Comparison of ENCODE assay signal across 8 cellular contexts in genomic region chr11:117946842-117947526, GRCh38. TPM values are rescaled to one million over a fixed set of nuclear protein-coding genes. Genes with fewer than 3 reads are reported as not detected.
A peak's percentile ranks its signal among the peaks of the same experiment; 100 is the strongest.
DNase-seq lines count a peak whose midpoint lies in the region; ATAC-seq and TF ChIP-seq lines count a peak whose summit lies in the region.

No MANE protein-coding gene starts in this region.

- peak; percentile 92 for TF ChIP-seq CTCF in AG04449 (IDR thresholded peaks at IDR 0.05; ENCODE audit: insufficient read depth, low read length, missing control alignments)
- TF ChIP-seq CTCF in SK-N-SH (IDR thresholded peaks at IDR 0.05) = peak; percentile 96
- TF ChIP-seq CTCF in upper lobe of left lung (IDR thresholded peaks at IDR 0.05) = peak; percentile 97 to 98 (median 97)

- H2AK5ac ChIP-seq in trophoblast cell (ENCODE audit: low read length) = no peak overlapping the region

- H3K9ac ChIP-seq in SK-N-SH = no peak overlapping the region
- H3K9ac ChIP-seq in trophoblast cell (ENCODE audit: low read length) = no peak overlapping the region

- H3K36me3 ChIP-seq in SK-N-SH (replicated peaks in 1 of 2; ENCODE audit: control insufficient read depth in 1 of 2, insufficient read depth in 2 of 2, low read length in 1 of 2) (no peaks in the 10 kb centered on the region), trophoblast cell (ENCODE audit: control insufficient read depth in 1 of 2, insufficient read depth in 2 of 2, low read length in 2 of 2) (no peaks in the 10 kb centered on the region), upper lobe of left lung (no peaks in the 10 kb centered on the region)

- H3K18ac ChIP-seq in trophoblast cell (ENCODE audit: low read length) = no peak overlapping the region

- H4K91ac ChIP-seq in trophoblast cell (ENCODE audit: low read depth, low read length) = no peak overlapping the region

- H3K79me1 ChIP-seq in trophoblast cell (ENCODE audit: low read length) = no peaks in the 10 kb centered on the region

- peak overlapping the region; percentile 53 for H3K27ac Mint-ChIP-seq in activated naive CD4-positive, alpha-beta T cell treated with anti-CD3 and anti-CD28 coated beads, Interleukin-2, amount 10 ng/mL, durations not matched to agents 7 days and 5 days

- CTCF ChIA-PET in AG04449 (lab: Yijun Ruan, JAX) = interaction anchor here (0.6 to 10.1 kb wide), 47 partner anchors 9 to 523 kb away, joined by 3 to 341 read pairs (median 5); partner anchors contain the start of genes FXYD2, FXYD6, IL10RA and TMPRSS13
- CTCF ChIA-PET in SK-N-SH (lab: Yijun Ruan, JAX) = interaction anchor here (0.6 to 15.1 kb wide), 86 partner anchors 8 to 720 kb away, joined by 3 to 481 read pairs (median 6); partner anchors contain the start of genes FXYD2, FXYD6, IL10RA and SMIM35
- CTCF ChIA-PET in activated naive CD4-positive, alpha-beta T cell treated with anti-CD3 and anti-CD28 coated beads, Interleukin-2, amount 10 ng/mL, durations not matched to agents 7 days and 5 days (lab: Charles Lee) = interaction anchor here (0.6 to 11.6 kb wide), 57 partner anchors 11 to 521 kb away, joined by 3 to 304 read pairs (median 5); partner anchors contain the start of genes FXYD2, FXYD6 and TMPRSS13

- H3K4me2 ChIP-seq in SK-N-SH (no peak overlapping the region), trophoblast cell (ENCODE audit: low read length) (no peak overlapping the region)

- TF ChIP-seq POLR2A in upper lobe of left lung (IDR thresholded peaks at IDR 0.05) = no peak

- peaks cover 4% of the 10 kb centered on the region for H3K36me3 Mint-ChIP-seq in activated naive CD4-positive, alpha-beta T cell treated with anti-CD3 and anti-CD28 coated beads, Interleukin-2, amount 10 ng/mL, durations not matched to agents 7 days and 5 days

- H3K9me3 ChIP-seq in SK-N-SH (no peaks in the 10 kb centered on the region), trophoblast cell (ENCODE audit: insufficient read depth, low read depth, low read length) (no peaks in the 10 kb centered on the region), upper lobe of left lung (no peaks in the 10 kb centered on the region)

- H3K27me3 Mint-ChIP-seq in activated naive CD4-positive, alpha-beta T cell treated with anti-CD3 and anti-CD28 coated beads, Interleukin-2, amount 10 ng/mL, durations not matched to agents 7 days and 5 days = peaks cover 11% of the 10 kb centered on the region

- no peak overlapping the region for H4K8ac ChIP-seq in trophoblast cell (ENCODE audit: low read depth, low read length)

- H2AFZ ChIP-seq in SK-N-SH (ENCODE audit: low read depth) (no peak overlapping the region), trophoblast cell (ENCODE audit: insufficient read depth, low read length, poor library complexity) (no peak overlapping the region)

- no peak overlapping the region for H2BK120ac ChIP-seq in trophoblast cell (ENCODE audit: insufficient read depth, low read length, poor library complexity)

- no peak overlapping the region for H3K4me3 Mint-ChIP-seq in activated naive CD4-positive, alpha-beta T cell treated with anti-CD3 and anti-CD28 coated beads, Interleukin-2, amount 10 ng/mL, durations not matched to agents 7 days and 5 days

- no peak overlapping the region for H2BK5ac ChIP-seq in trophoblast cell (ENCODE audit: low read depth, low read length, poor library complexity)

- H3K4ac ChIP-seq in trophoblast cell (ENCODE audit: low read depth, low read length) = no peak overlapping the region

- H3K27me3 ChIP-seq in SK-N-SH (ENCODE audit: insufficient read depth) (no peaks in the 10 kb centered on the region; the same call in 1 of the 2 replicates), trophoblast cell (ENCODE audit: insufficient read depth, low read length) (no peaks in the 10 kb centered on the region), upper lobe of left lung (no peaks in the 10 kb centered on the region)

- no peaks in the 10 kb centered on the region for H3K9me3 Mint-ChIP-seq in activated naive CD4-positive, alpha-beta T cell treated with anti-CD3 and anti-CD28 coated beads, Interleukin-2, amount 10 ng/mL, durations not matched to agents 7 days and 5 days

- no peaks in the 10 kb centered on the region for H3K79me2 ChIP-seq in SK-N-SH (ENCODE audit: insufficient read depth)
- H3K79me2 ChIP-seq in trophoblast cell (ENCODE audit: control insufficient read depth, insufficient read depth, low read length, poor library complexity) = no peaks in the 10 kb centered on the region

- H4K20me1 ChIP-seq in SK-N-SH (ENCODE audit: insufficient read depth) = no peaks in the 10 kb centered on the region

- POLR2A ChIA-PET in AG04449 (lab: Yijun Ruan, JAX) (interaction anchor here (1.0 kb wide), 2 partner anchors 95 to 129 kb away, joined by 3 read pairs; no protein-coding TSS in a partner anchor), SK-N-SH (lab: Yijun Ruan, JAX) (interaction anchor here (0.8 to 1.2 kb wide), 6 partner anchors 70 to 122 kb away, joined by 3 to 4 read pairs (median 3); partner anchors contain the start of gene FXYD2)

- no peak overlapping the region for H2BK12ac ChIP-seq in trophoblast cell (ENCODE audit: low read length)

- no peak overlapping the region for H3K23ac ChIP-seq in trophoblast cell (ENCODE audit: low read length)

- H3K27ac ChIP-seq in SK-N-SH (ENCODE audit: low read depth in 2 of 2, low read length in 1 of 2) (no peak overlapping the region), trophoblast cell (ENCODE audit: low read depth, low read length) (no peak overlapping the region), upper lobe of left lung (no peak overlapping the region)

- no peaks in the 10 kb centered on the region for H3F3A ChIP-seq in SK-N-SH (replicated peaks; ENCODE audit: insufficient read depth)

- TF ChIP-seq EP300 in SK-N-SH (IDR thresholded peaks at IDR 0.05; ENCODE audit: borderline replicate concordance in 1 of 2, low read depth in 1 of 2, low read length in 1 of 2) (no peak), upper lobe of left lung (IDR thresholded peaks at IDR 0.05) (no peak)

- H3K9me2 ChIP-seq in SK-N-SH = no peaks in the 10 kb centered on the region

- H3K4me1 ChIP-seq in SK-N-SH (ENCODE audit: control insufficient read depth in 1 of 2, insufficient read depth in 2 of 2, low read depth in 1 of 2, low read length in 1 of 2) = no peaks in the 10 kb centered on the region; a peak in 1 of 4 replicates
- H3K4me1 ChIP-seq in trophoblast cell (ENCODE audit: control insufficient read depth in 1 of 2, insufficient read depth in 2 of 2, low read length in 2 of 2) = no peaks in the 10 kb centered on the region
- peaks cover 11 to 29% (median 18%) of the 10 kb centered on the region in 4 donors for H3K4me1 ChIP-seq in upper lobe of left lung

- peak; percentile 95 to 97 for ATAC-seq in upper lobe of left lung (ENCODE audit: low FRiP score in 2 of 2)

- WGBS in SK-N-SH (ENCODE audit: low lambda C conversion rate) = 38% methylated on average over 6 of the region's 7 CpGs
- no CpG with 5 or more reads among the region's 7 CpGs for WGBS in trophoblast cell (ENCODE audit: extremely low coverage, insufficient coverage, insufficient read length)
- WGBS in upper lobe of left lung, 2 donors = 33 to 45% methylated on average over 6 to 7 of the region's 7 CpGs

- H3K4me1 Mint-ChIP-seq in activated naive CD4-positive, alpha-beta T cell treated with anti-CD3 and anti-CD28 coated beads, Interleukin-2, amount 10 ng/mL, durations not matched to agents 7 days and 5 days = peaks cover 85% of the 10 kb centered on the region

- TF ChIP-seq RAD21 in SK-N-SH (IDR thresholded peaks at IDR 0.05; ENCODE audit: low read length) = peak; percentile 99

- H3K4me3 ChIP-seq in AG04449 (ENCODE audit: low read depth, low read length) = no peak overlapping the region
- H3K4me3 ChIP-seq in SK-N-SH (ENCODE audit: low read depth in 2 of 2, low read length in 1 of 2) = peak overlapping the region in 1 of 2 experiments; percentile 39; a peak in 1 of 4 replicates
- H3K4me3 ChIP-seq in trophoblast cell (ENCODE audit: low read depth, low read length) = no peak overlapping the region
- H3K4me3 ChIP-seq in upper lobe of left lung = no peak overlapping the region

- DNase-seq in AG04449 (ENCODE audit: low read depth, low spot score) (peak; percentile 54), GM19238 (ENCODE audit: insufficient read length, low spot score) (peak; percentile 62), NCI-H1092 treated with DMSO at 0.1 percent for 48 hours (lab: John Stamatoyannopoulos, UW) (peak; percentile 84), SK-N-SH (peak; percentile 85), glomerular visceral epithelial cell (ENCODE audit: extremely low spot score) (peak; percentile 90), trophoblast cell (peak; percentile 90 to 96), upper lobe of left lung (peak in 1 of 2 donors; percentile 90)
- peak; percentile 86 for DNase-seq in activated naive CD4-positive, alpha-beta T cell treated with anti-CD3 and anti-CD28 coated beads, Interleukin-2, amount 10 ng/mL, durations not matched to agents 7 days and 5 days

- no peak overlapping the region for H4K12ac ChIP-seq in trophoblast cell (ENCODE audit: low read depth, low read length)

- no peak overlapping the region for H3K14ac ChIP-seq in trophoblast cell (ENCODE audit: low read length)

TF ChIP-seq in SK-N-SH, 30 proteins besides CTCF, POLR2A, EP300 and RAD21:
- TF ChIP-seq EZH2phosphoT487 (IDR thresholded peaks at IDR 0.05; ENCODE audit: borderline replicate concordance, low read depth) (no peak), FOSL2 (IDR thresholded peaks at IDR 0.05; ENCODE audit: borderline replicate concordance, low read depth) (peak; percentile 79), JUND (IDR thresholded peaks at IDR 0.05) (peak; percentile 71), SMC3 (IDR thresholded peaks at IDR 0.05; ENCODE audit: low read depth, low read length) (peak; percentile 95), CHD2 (IDR thresholded peaks at IDR 0.05; ENCODE audit: low read length, partially characterized antibody) (peak; percentile 18), MXI1 (IDR thresholded peaks at IDR 0.05; ENCODE audit: low read depth, low read length) (peak; percentile 45; the same call in 1 of the 2 replicates), GABPA (IDR thresholded peaks at IDR 0.05; ENCODE audit: low read depth) (no peak)

RNA-seq across cellular contexts. Expression of gene TMPRSS13, which starts 17.8 kb away (rescaled TPM):
- not detected in 2 replicates for polyA plus RNA-seq in SK-N-SH (2012; rRNA removed)
- polyA plus RNA-seq in SK-N-SH (2012; cell fraction: cytosol; rRNA removed) = not detected in 2 replicates
- polyA plus RNA-seq in SK-N-SH (2012; cell fraction: nucleus; rRNA removed) = 0.01 TPM in 1 of 2 replicates, not detected in the other
- polyA plus RNA-seq in trophoblast cell (2013) = 4.0 and 4.1 TPM in 2 replicates
- total RNA-seq in upper lobe of left lung = 10 to 100 TPM in 2 of 6 donors, 1 to 10 TPM in 4; 4.6 to 26.2 (median 6.1) TPM

RNA-seq across cellular contexts. Expression of gene IL10RA, which starts 39.2 kb away (rescaled TPM):
- 0.05 TPM in 1 of 2 replicates, not detected in the other for polyA plus RNA-seq in SK-N-SH (2012; rRNA removed)
- polyA plus RNA-seq in SK-N-SH (2012; cell fraction: cytosol; rRNA removed) = not detected in 2 replicates
- not detected in 2 replicates for polyA plus RNA-seq in SK-N-SH (2012; cell fraction: nucleus; rRNA removed)
- polyA plus RNA-seq in trophoblast cell (2013) = 0.08 and 0.24 TPM in 2 replicates
- 100 to 1,000 TPM in 1 of 6 donors, 10 to 100 TPM in 5; 30.7 to 139 (median 46.1) TPM for total RNA-seq in upper lobe of left lung
